In genomic region chrX:18351774-18352173, GRCh38 we compare ENCODE assay signal across 28 cellular contexts. TPM values are rescaled to one million over a fixed set of nuclear protein-coding genes. Genes with fewer than 3 reads are reported as not detected.
A peak's percentile ranks its signal among the peaks of the same experiment; 100 is the strongest.
DNase-seq lines count a peak whose midpoint lies in the region; ATAC-seq and TF ChIP-seq lines count a peak whose summit lies in the region.
"Had no signal": no experiment of that assay in that cellular context is flagged by ENCODE, and none has a peak within 500 bp of the region (broad histone marks: within the 10 kb centered on the region; RNA-seq: fewer than 3 reads in every experiment).

No MANE protein-coding gene starts in this region.

- peak overlapping the region; percentile 10 for H3K9ac ChIP-seq in mammary epithelial cell (ENCODE audit: insufficient read depth, low read length)
- no peak overlapping the region for H3K9ac ChIP-seq in smooth muscle cell (ENCODE audit: low read depth)

- DNase-seq in mammary epithelial cell (no peak), breast epithelium (ENCODE audit: low spot score in 2 of 2) (no peak), KBM-7 (peak; percentile 77), endothelial cell (ENCODE audit: low spot score) (no peak), type B pancreatic cell (ENCODE audit: extremely low spot score, unreplicated experiment) (no peak), smooth muscle cell (lab: John Stamatoyannopoulos, UW; ENCODE audit: unreplicated experiment) (no peak)
- DNase-seq in activated CD4-positive, alpha-beta memory T cell treated with anti-CD3 and anti-CD28 coated beads, Interleukin-2, amount 10 ng/mL, durations not matched to agents 7 days and 5 days: no peak
- DNase-seq: activated CD4-positive, alpha-beta T cell treated with anti-CD3 and anti-CD28 coated beads for 1 hour; activated CD8-positive, alpha-beta T cell treated with anti-CD3 and anti-CD28 coated beads for 36 hours; activated effector memory CD4-positive, alpha-beta T cell treated with Interleukin-2 at 50 U/mL for 16 hours; C1 segment of cervical spinal cord; Caco-2; naive thymus-derived CD4-positive, alpha-beta T cell; NCI-H1105 treated with DMSO at 0.1 percent for 48 hours; NCI-H2081; NCI-H345; PC-9; retina; stimulated activated CD4-positive, alpha-beta T cell treated with anti-CD3 and anti-CD28 coated beads, Interleukin-2, amount 100 ng/mL, for 48 hours; T-helper 2 cell; transverse colon had no signal

- no peak for TF ChIP-seq POLR2A in breast epithelium (IDR thresholded peaks at IDR 0.05)

- H3K79me2 ChIP-seq in mammary epithelial cell (ENCODE audit: insufficient read depth, low read length): no peaks in the 10 kb centered on the region
- H3K79me2 ChIP-seq in smooth muscle cell (ENCODE audit: low read depth): no peaks in the 10 kb centered on the region

- peak overlapping the region; percentile 83 for H3K4me3 Mint-ChIP-seq in endothelial cell (ENCODE audit: unreplicated experiment)
- peak overlapping the region; percentile 32 for H3K4me3 Mint-ChIP-seq in type B pancreatic cell
- no peak overlapping the region for H3K4me3 Mint-ChIP-seq in activated CD4-positive, alpha-beta memory T cell treated with anti-CD3 and anti-CD28 coated beads, Interleukin-2, amount 10 ng/mL, durations not matched to agents 7 days and 5 days
- H3K4me3 Mint-ChIP-seq: activated CD8-positive, alpha-beta T cell treated with anti-CD3 and anti-CD28 coated beads for 36 hours; GM23338; mesothelial cell of epicardium had no signal

- H3K27ac ChIP-seq in mammary epithelial cell (ENCODE audit: insufficient read depth, low read depth, low read length) (no peak overlapping the region), breast epithelium (no peak overlapping the region), smooth muscle cell (ENCODE audit: low read depth) (no peak overlapping the region)
- H3K27ac ChIP-seq: gastroesophageal sphincter, PC-9, transverse colon had no signal

- peak overlapping the region; percentile 97 for H3K27ac Mint-ChIP-seq in endothelial cell (ENCODE audit: unreplicated experiment)
- H3K27ac Mint-ChIP-seq in type B pancreatic cell: no peak overlapping the region
- no peak overlapping the region for H3K27ac Mint-ChIP-seq in activated CD4-positive, alpha-beta memory T cell treated with anti-CD3 and anti-CD28 coated beads, Interleukin-2, amount 10 ng/mL, durations not matched to agents 7 days and 5 days
- H3K27ac Mint-ChIP-seq: activated CD8-positive, alpha-beta T cell treated with anti-CD3 and anti-CD28 coated beads for 36 hours; GM23338; IgD-negative memory B cell; mesothelial cell of epicardium; naive thymus-derived CD4-positive, alpha-beta T cell had no signal

- H3K9me3 Mint-ChIP-seq in endothelial cell (ENCODE audit: unreplicated experiment) (no peaks in the 10 kb centered on the region), type B pancreatic cell (no peaks in the 10 kb centered on the region)
- no peaks in the 10 kb centered on the region for H3K9me3 Mint-ChIP-seq in activated CD4-positive, alpha-beta memory T cell treated with anti-CD3 and anti-CD28 coated beads, Interleukin-2, amount 10 ng/mL, durations not matched to agents 7 days and 5 days
- H3K9me3 Mint-ChIP-seq: activated CD8-positive, alpha-beta T cell treated with anti-CD3 and anti-CD28 coated beads for 36 hours; GM23338; naive thymus-derived CD4-positive, alpha-beta T cell had no signal

- H2AFZ ChIP-seq in mammary epithelial cell (ENCODE audit: low read depth, low read length) (no peak overlapping the region), smooth muscle cell (ENCODE audit: low read depth) (no peak overlapping the region)
- H2AFZ ChIP-seq: GM23338, PC-9 had no signal

- POLR2A ChIA-PET in activated CD4-positive, alpha-beta memory T cell treated with anti-CD3 and anti-CD28 coated beads, Interleukin-2, amount 10 ng/mL, durations not matched to agents 7 days and 5 days (lab: Charles Lee): no interaction called here

- BruUV-seq in mammary epithelial cell (replicated peaks; lab: Mats Ljungman, UMichigan): no TSS peak

- H3K36me3 Mint-ChIP-seq in endothelial cell (ENCODE audit: low read depth, unreplicated experiment) (no peaks in the 10 kb centered on the region), type B pancreatic cell (no peaks in the 10 kb centered on the region)
- H3K36me3 Mint-ChIP-seq in activated CD4-positive, alpha-beta memory T cell treated with anti-CD3 and anti-CD28 coated beads, Interleukin-2, amount 10 ng/mL, durations not matched to agents 7 days and 5 days (ENCODE audit: low read depth): no peaks in the 10 kb centered on the region
- H3K36me3 Mint-ChIP-seq: IgD-negative memory B cell; mesothelial cell of epicardium; naive thymus-derived CD4-positive, alpha-beta T cell had no signal

- H3K9me3 ChIP-seq in mammary epithelial cell (replicated peaks; ENCODE audit: insufficient read depth, low read length) (peaks cover 3% of the 10 kb centered on the region), breast epithelium (no peaks in the 10 kb centered on the region), smooth muscle cell (replicated peaks; ENCODE audit: low read depth) (no peaks in the 10 kb centered on the region)
- H3K9me3 ChIP-seq: Caco-2, gastroesophageal sphincter, transverse colon had no signal

- CTCF ChIA-PET in mammary epithelial cell (lab: Charles Lee; ENCODE audit: low non-redundant PET): no interaction called here
- CTCF ChIA-PET in activated CD4-positive, alpha-beta memory T cell treated with anti-CD3 and anti-CD28 coated beads, Interleukin-2, amount 10 ng/mL, durations not matched to agents 7 days and 5 days (lab: Charles Lee): no interaction called here

- H3K27me3 ChIP-seq in mammary epithelial cell (ENCODE audit: insufficient read depth, low read length) (peaks cover 2% of the 10 kb centered on the region), breast epithelium (peaks cover 0 to 15% of the 10 kb centered on the region in 2 donors), smooth muscle cell (ENCODE audit: low read depth) (peaks cover 23% of the 10 kb centered on the region)
- H3K27me3 ChIP-seq: gastroesophageal sphincter, transverse colon had no signal

- intact Hi-C loops in mammary epithelial cell (cut with micrococcal nuclease) (no loop called here), breast epithelium (cut with DNase I; ENCODE audit: low total_unique reads) (no loop called here)

- no peaks in the 10 kb centered on the region for H3K36me3 ChIP-seq in mammary epithelial cell (ENCODE audit: insufficient read depth, low read length)
- no peaks in the 10 kb centered on the region for H3K36me3 ChIP-seq in breast epithelium
- H3K36me3 ChIP-seq in smooth muscle cell (ENCODE audit: low read depth): no peaks in the 10 kb centered on the region
- H3K36me3 ChIP-seq: gastroesophageal sphincter, transverse colon had no signal

- H3K4me1 ChIP-seq in mammary epithelial cell (ENCODE audit: insufficient read depth, low read length) (no peaks in the 10 kb centered on the region), breast epithelium (no peaks in the 10 kb centered on the region), smooth muscle cell (ENCODE audit: low read depth) (peaks cover 7% of the 10 kb centered on the region)
- H3K4me1 ChIP-seq: gastroesophageal sphincter had no signal

- dilution Hi-C loops in mammary epithelial cell (cut with HindIII; ENCODE audit: low sequenced_read_pairs): no loop called here

- H4K20me1 ChIP-seq in mammary epithelial cell (ENCODE audit: insufficient read depth, low read length) (no peaks in the 10 kb centered on the region), smooth muscle cell (ENCODE audit: low read depth) (no peaks in the 10 kb centered on the region)

- H3K4me2 ChIP-seq in mammary epithelial cell (ENCODE audit: insufficient read depth, low read depth, low read length) (no peak overlapping the region), smooth muscle cell (no peak overlapping the region)
- H3K4me2 ChIP-seq: GM23338, PC-9 had no signal

- H3K27me3 Mint-ChIP-seq in endothelial cell (ENCODE audit: unreplicated experiment) (peaks cover 2% of the 10 kb centered on the region), type B pancreatic cell (peaks cover 7% of the 10 kb centered on the region)
- peaks cover 19% of the 10 kb centered on the region for H3K27me3 Mint-ChIP-seq in activated CD4-positive, alpha-beta memory T cell treated with anti-CD3 and anti-CD28 coated beads, Interleukin-2, amount 10 ng/mL, durations not matched to agents 7 days and 5 days

- 71% methylated on average over 2 of the region's 2 CpGs for WGBS in mammary epithelial cell (ENCODE audit: low coverage, missing lambda C conversion rate)
- 79% methylated on average over 2 of the region's 2 CpGs for WGBS in smooth muscle cell (ENCODE audit: low lambda C conversion rate)

- no peak overlapping the region for H3K4me3 ChIP-seq in mammary epithelial cell (replicated peaks in 1 of 3; ENCODE audit: insufficient read depth in 1 of 3, low read depth in 2 of 3, low read length in 3 of 3)
- H3K4me3 ChIP-seq in breast epithelium: no peak overlapping the region
- no peak overlapping the region for H3K4me3 ChIP-seq in smooth muscle cell
- H3K4me3 ChIP-seq: gastroesophageal sphincter, GM23338, PC-9, transverse colon had no signal

- no peaks in the 10 kb centered on the region for H3F3A ChIP-seq in smooth muscle cell (ENCODE audit: low read depth)

- ATAC-seq in GM21526 (IDR thresholded peaks at IDR 0.05; ENCODE audit: low FRiP score, unreplicated experiment): no peak
- ATAC-seq: activated CD8-positive, alpha-beta T cell treated with anti-CD3 and anti-CD28 coated beads for 36 hours; gastroesophageal sphincter; GM23338; naive thymus-derived CD4-positive, alpha-beta T cell; Right ventricle myocardium inferior; SK-N-SH treated with all-trans-retinoic acid at 6 μM for 48 hours had no signal

- H3K4me1 Mint-ChIP-seq in endothelial cell (ENCODE audit: unreplicated experiment) (peaks cover 23% of the 10 kb centered on the region), type B pancreatic cell (ENCODE audit: unreplicated experiment) (peaks cover 10% of the 10 kb centered on the region)
- peaks cover 7% of the 10 kb centered on the region for H3K4me1 Mint-ChIP-seq in activated CD4-positive, alpha-beta memory T cell treated with anti-CD3 and anti-CD28 coated beads, Interleukin-2, amount 10 ng/mL, durations not matched to agents 7 days and 5 days

- TF ChIP-seq CTCF in mammary epithelial cell (conservative IDR thresholded peaks at IDR 0.05 in 1 of 2, IDR thresholded peaks at IDR 0.05 in 1 of 2; ENCODE audit: extremely low read depth in 1 of 2, insufficient read depth in 1 of 2, low read depth in 1 of 2, low read length in 2 of 2) (no peak), breast epithelium (IDR thresholded peaks at IDR 0.05) (no peak), endothelial cell (IDR thresholded peaks at IDR 0.05; ENCODE audit: unreplicated experiment) (no peak), type B pancreatic cell (conservative IDR thresholded peaks at IDR 0.05) (no peak), smooth muscle cell (IDR thresholded peaks at IDR 0.05; ENCODE audit: borderline replicate concordance, insufficient read depth, poor library complexity, severe bottlenecking) (no peak)

- in situ Hi-C loops in mammary epithelial cell (cut with MboI; ENCODE audit: low sequenced_read_pairs in 2 of 2) (no loop called here), KBM-7 (cut with MboI; ENCODE audit: low pct_unique_long_range_greater_than_20kb, low sequenced_read_pairs) (no loop called here)

RNA-seq across cellular contexts. Expression of gene SCML2, which starts 2.7 kb away (rescaled TPM):
- total RNA-seq in mammary epithelial cell (under 1 TPM; 0.50 to 0.78 TPM), breast epithelium (1 to 10 TPM; 1.8 to 3.9 (median 1.8) TPM), endothelial cell (ENCODE audit: unreplicated experiment) (26.0 TPM), type B pancreatic cell (ENCODE audit: low replicate concordance) (2.5 and 10.8 TPM in 2 replicates), smooth muscle cell (1.8 and 2.5 TPM in 2 replicates)
- polyA plus RNA-seq in mammary epithelial cell (0.63 TPM), smooth muscle cell (1.3 and 1.5 TPM in 2 replicates)
- not detected for polyA minus RNA-seq in mammary epithelial cell
- 1 to 10 TPM; 2.2 to 2.5 TPM for total RNA-seq in activated CD4-positive, alpha-beta memory T cell treated with anti-CD3 and anti-CD28 coated beads, Interleukin-2, amount 10 ng/mL, durations not matched to agents 7 days and 5 days
